24 cellular contexts compared by ENCODE assay signal in the genomic region with DNA sequence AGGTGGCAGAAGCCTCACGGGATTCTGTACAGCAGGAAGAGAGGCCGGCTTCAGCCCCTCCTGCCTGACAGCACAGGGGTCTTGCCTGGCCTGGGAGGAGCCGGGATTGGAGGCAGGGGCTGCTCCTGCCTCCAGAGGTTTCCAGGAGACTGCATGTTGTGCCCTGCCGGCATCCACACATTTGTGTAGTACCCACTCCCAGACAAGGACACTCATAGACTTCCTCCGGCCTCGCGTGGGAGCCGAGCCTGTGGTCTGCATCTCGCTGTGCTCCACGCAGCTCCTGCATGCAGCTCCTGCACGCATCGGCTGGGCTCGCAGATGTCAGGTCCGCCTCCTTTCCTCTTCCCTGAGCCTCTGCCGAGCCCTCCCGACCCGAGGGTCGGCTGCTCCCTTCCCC. TPM values are rescaled to one million over a fixed set of nuclear protein-coding genes. Genes with fewer than 3 reads are reported as not detected.
"Had no signal": no experiment of that assay in that cellular context is flagged by ENCODE, and none has a peak within 500 bp of the region (broad histone marks: within the 10 kb centered on the region; RNA-seq: fewer than 3 reads in every experiment).

No MANE protein-coding gene starts in this region.

- H3K9me3 ChIP-seq: esophagus squamous epithelium, left lung, lower lobe of right lung, pancreas, prostate gland, sigmoid colon, uterus had no signal

- H3K4me3 ChIP-seq: esophagus squamous epithelium, hepatocyte, left lung, lower lobe of right lung, pancreas, prostate gland, sigmoid colon, skin epidermis, uterus had no signal

- H3K79me2 ChIP-seq: hepatocyte had no signal

- H3K27me3 ChIP-seq: hepatocyte, uterus had no signal

- H3K36me3 Mint-ChIP-seq: memory B cell, mesothelial cell of epicardium, natural killer cell, type B pancreatic cell had no signal

- H3K4me1 Mint-ChIP-seq: memory B cell, mesothelial cell of epicardium, natural killer cell had no signal

- H2AFZ ChIP-seq: hepatocyte had no signal

- H3K36me3 ChIP-seq: esophagus squamous epithelium, left lung, lower lobe of right lung, pancreas, prostate gland, sigmoid colon, uterus had no signal

- DNase-seq: effector memory CD8-positive, alpha-beta T cell; esophagus squamous epithelium; foreskin fibroblast; head of caudate nucleus; left lung; lower lobe of right lung; natural killer cell; occipital lobe; pancreas; sigmoid colon; stimulated activated CD4-positive, alpha-beta T cell treated with anti-CD3 and anti-CD28 coated beads, Interleukin-12 subunit alpha, Interleukin-12 subunit beta, amount 100 ng/mL, for 4 hours; stimulated activated naive CD4-positive, alpha-beta T cell treated with Interleukin-2 at 50 U/mL for 16 hours; uterus had no signal

- H3K9me3 Mint-ChIP-seq: dendritic cell treated with granulocyte-macrophage colony-stimulating factor and Interleukin-4, amounts not matched to agents 40 ng/mL and 50 ng/mL, for 4 days; memory B cell; mesothelial cell of epicardium; natural killer cell; type B pancreatic cell had no signal

- ATAC-seq: effector memory CD8-positive, alpha-beta T cell; left lung; natural killer cell; pancreas had no signal

- H3K4me1 ChIP-seq: esophagus squamous epithelium, left lung, lower lobe of right lung, pancreas, prostate gland, sigmoid colon, uterus had no signal

- H3K4me2 ChIP-seq: hepatocyte had no signal

- H3K4me3 Mint-ChIP-seq: dendritic cell treated with granulocyte-macrophage colony-stimulating factor and Interleukin-4, amounts not matched to agents 40 ng/mL and 50 ng/mL, for 4 days; effector memory CD8-positive, alpha-beta T cell; memory B cell; mesothelial cell of epicardium; natural killer cell; neural crest cell; type B pancreatic cell had no signal

- H3K27ac ChIP-seq: epithelial cell of prostate, esophagus squamous epithelium, hepatocyte, left lung, lower lobe of right lung, pancreas, prostate gland, sigmoid colon, skin epidermis, uterus had no signal

RNA-seq across cellular contexts. Expression of a gene that starts 34.7 kb away (rescaled TPM):
- total RNA-seq: hepatocyte, mesothelial cell of epicardium, myocyte, natural killer cell, neural crest cell, occipital lobe, renal cortical epithelial cell had no signal
